Comparison of ENCODE assay signal across 28 cellular contexts in genomic region chr15:27592036-27592725, GRCh38.
DNase-seq lines count a peak whose midpoint lies in the region; ATAC-seq and TF ChIP-seq lines count a peak whose summit lies in the region.
"Had no signal": no experiment of that assay in that cellular context is flagged by ENCODE, and none has a peak within 500 bp of the region (broad histone marks: within the 10 kb centered on the region; RNA-seq: fewer than 3 reads in every experiment).

No MANE protein-coding gene starts in this region.

- no peak for ATAC-seq in GM18519 (IDR thresholded peaks at IDR 0.05; ENCODE audit: low FRiP score, unreplicated experiment)
- no peak for ATAC-seq in gastroesophageal sphincter
- ATAC-seq: activated naive CD8-positive, alpha-beta T cell treated with anti-CD3 and anti-CD28 coated beads, Interleukin-2, amount 50 U/mL, for 24 hours; foreskin keratinocyte; left ventricle myocardium superior; natural killer cell; pancreas; stimulated activated memory B cell treated with anti-CD40 and anti-IgM and Interleukin-4, amounts not matched to agents 10 μg/mL and 1 μg/mL and 100 μg/mL, for 72 hours had no signal

- H3K36me3 ChIP-seq in gastroesophageal sphincter: no peaks in the 10 kb centered on the region
- H3K36me3 ChIP-seq in mesenchymal stem cell (ENCODE audit: control insufficient read depth in 1 of 2, insufficient read depth in 2 of 2, low read depth in 1 of 2, low read length in 2 of 2): no peaks in the 10 kb centered on the region
- H3K36me3 ChIP-seq: pancreas, spleen, vagina had no signal

- DNase-seq in HT1080 (ENCODE audit: low read depth) (peak; percentile 11), endothelial cell (ENCODE audit: low spot score) (peak; percentile 11), non-pigmented ciliary epithelial cell (ENCODE audit: low read depth) (peak; percentile 1), mesenchymal stem cell (no peak)
- DNase-seq: activated B cell treated with CpG ODN at 0.5 μM for 24 hours; activated CD4-positive, alpha-beta T cell treated with anti-CD3 and anti-CD28 coated beads, Interleukin-2, amount 50 U/mL, for 4 hours; activated effector memory CD4-positive, alpha-beta T cell treated with anti-CD3 and anti-CD28 coated beads, Interleukin-2, amount 50 U/mL, for 16 hours; activated naive CD8-positive, alpha-beta T cell treated with anti-CD3 and anti-CD28 coated beads, Interleukin-2, amount 50 U/mL, for 24 hours; erythroblast; foreskin keratinocyte; left ventricle myocardium superior; natural killer cell; NCI-H1092; NCI-H2081; NCI-H345; NCI-H82; pancreas; SHP77; spleen; stimulated activated CD4-positive, alpha-beta T cell treated with anti-CD3 and anti-CD28 coated beads, Interleukin-2, amount 100 ng/mL, for 48 hours; SW 1271; T1000 had no signal

- no peaks in the 10 kb centered on the region for H3K79me1 ChIP-seq in mesenchymal stem cell (replicated peaks; ENCODE audit: low read length, poor library complexity, severe bottlenecking)

- no peak overlapping the region for H3K27ac ChIP-seq in gastroesophageal sphincter
- no peak overlapping the region for H3K27ac ChIP-seq in mesenchymal stem cell (ENCODE audit: low read length, poor library complexity, severe bottlenecking)
- H3K27ac ChIP-seq: foreskin keratinocyte, pancreas, spleen, vagina had no signal

- WGBS in gastroesophageal sphincter (ENCODE audit: low coverage in 1 of 2), 2 donors: 42 to 62% methylated on average over 3 of the region's 3 CpGs
- WGBS in mesenchymal stem cell: 47% methylated on average over 3 of the region's 3 CpGs

- no peaks in the 10 kb centered on the region for H3K4me1 ChIP-seq in gastroesophageal sphincter
- no peaks in the 10 kb centered on the region for H3K4me1 ChIP-seq in mesenchymal stem cell (ENCODE audit: control insufficient read depth, insufficient read depth, low read depth, low read length)
- H3K4me1 ChIP-seq: foreskin keratinocyte, pancreas, spleen, vagina had no signal

- no peaks in the 10 kb centered on the region for H3K36me3 Mint-ChIP-seq in endothelial cell (ENCODE audit: low read depth, unreplicated experiment)
- H3K36me3 Mint-ChIP-seq: brain; natural killer cell; stimulated activated memory B cell treated with anti-CD40 and anti-IgM and Interleukin-4, amounts not matched to agents 10 μg/mL and 1 μg/mL and 100 μg/mL, for 72 hours had no signal

- no peak overlapping the region for H2AFZ ChIP-seq in mesenchymal stem cell (ENCODE audit: low read depth, low read length)

- H2BK12ac ChIP-seq in mesenchymal stem cell (ENCODE audit: low read length in 2 of 2): no peak overlapping the region

- H2BK5ac ChIP-seq in mesenchymal stem cell (ENCODE audit: low read depth, low read length, poor library complexity, severe bottlenecking): no peak overlapping the region

- TF ChIP-seq EP300 in gastroesophageal sphincter (IDR thresholded peaks at IDR 0.05): no peak

- TF ChIP-seq CTCF in endothelial cell (IDR thresholded peaks at IDR 0.05; ENCODE audit: unreplicated experiment): no peak
- no peak for TF ChIP-seq CTCF in gastroesophageal sphincter (IDR thresholded peaks at IDR 0.05)

- no peak overlapping the region for H3K4me3 Mint-ChIP-seq in endothelial cell (ENCODE audit: unreplicated experiment)
- H3K4me3 Mint-ChIP-seq: activated B cell treated with CpG ODN at 0.5 μM for 24 hours; activated naive CD8-positive, alpha-beta T cell treated with anti-CD3 and anti-CD28 coated beads, Interleukin-2, amount 50 U/mL, for 24 hours; brain; natural killer cell; stimulated activated memory B cell treated with anti-CD40 and anti-IgM and Interleukin-4, amounts not matched to agents 10 μg/mL and 1 μg/mL and 100 μg/mL, for 72 hours had no signal

- H3K4me3 ChIP-seq in gastroesophageal sphincter: no peak overlapping the region
- H3K4me3 ChIP-seq in mesenchymal stem cell (ENCODE audit: insufficient read depth in 1 of 2, low read depth in 1 of 2, low read length in 2 of 2): no peak overlapping the region
- H3K4me3 ChIP-seq: pancreas, spleen, vagina had no signal

- no peak overlapping the region for H3K23ac ChIP-seq in mesenchymal stem cell (ENCODE audit: low read length in 2 of 2)

- no peak for TF ChIP-seq POLR2A in gastroesophageal sphincter (IDR thresholded peaks at IDR 0.05)

- H3K9ac ChIP-seq in mesenchymal stem cell (ENCODE audit: low read length): no peak overlapping the region

- no peak overlapping the region for H3K14ac ChIP-seq in mesenchymal stem cell (ENCODE audit: low read length in 2 of 2)

- no peak overlapping the region for H2BK15ac ChIP-seq in mesenchymal stem cell (ENCODE audit: low read depth, poor library complexity, severe bottlenecking)

- H3K9me3 ChIP-seq in gastroesophageal sphincter (peaks cover 0 to 6% (median 0%) of the 10 kb centered on the region in 3 donors), mesenchymal stem cell (ENCODE audit: control insufficient read depth, low read length) (peaks cover 7% of the 10 kb centered on the region)
- H3K9me3 ChIP-seq: pancreas, vagina had no signal

- H2BK120ac ChIP-seq in mesenchymal stem cell (ENCODE audit: low read depth, low read length): no peak overlapping the region

- H3K9me3 Mint-ChIP-seq in endothelial cell (ENCODE audit: unreplicated experiment): no peaks in the 10 kb centered on the region

- no peaks in the 10 kb centered on the region for H3K4me1 Mint-ChIP-seq in endothelial cell (ENCODE audit: unreplicated experiment)
- H3K4me1 Mint-ChIP-seq: activated B cell treated with CpG ODN at 0.5 μM for 24 hours; activated naive CD8-positive, alpha-beta T cell treated with anti-CD3 and anti-CD28 coated beads, Interleukin-2, amount 50 U/mL, for 24 hours; natural killer cell; stimulated activated memory B cell treated with anti-CD40 and anti-IgM and Interleukin-4, amounts not matched to agents 10 μg/mL and 1 μg/mL and 100 μg/mL, for 72 hours had no signal

- no peak overlapping the region for H3K4me2 ChIP-seq in mesenchymal stem cell (ENCODE audit: low read length, poor library complexity, severe bottlenecking)

- peaks cover 2% of the 10 kb centered on the region for H3K27me3 Mint-ChIP-seq in endothelial cell (ENCODE audit: unreplicated experiment)
- H3K27me3 Mint-ChIP-seq: activated B cell treated with CpG ODN at 0.5 μM for 24 hours; activated naive CD8-positive, alpha-beta T cell treated with anti-CD3 and anti-CD28 coated beads, Interleukin-2, amount 50 U/mL, for 24 hours; stimulated activated memory B cell treated with anti-CD40 and anti-IgM and Interleukin-4, amounts not matched to agents 10 μg/mL and 1 μg/mL and 100 μg/mL, for 72 hours had no signal

- H2AK5ac ChIP-seq in mesenchymal stem cell (ENCODE audit: low read length, severe bottlenecking): no peak overlapping the region

- H3K27ac Mint-ChIP-seq in endothelial cell (ENCODE audit: unreplicated experiment): no peak overlapping the region
- H3K27ac Mint-ChIP-seq: activated B cell treated with CpG ODN at 0.5 μM for 24 hours; activated naive CD8-positive, alpha-beta T cell treated with anti-CD3 and anti-CD28 coated beads, Interleukin-2, amount 50 U/mL, for 24 hours; natural killer cell; stimulated activated memory B cell treated with anti-CD40 and anti-IgM and Interleukin-4, amounts not matched to agents 10 μg/mL and 1 μg/mL and 100 μg/mL, for 72 hours had no signal

- no peak overlapping the region for H4K91ac ChIP-seq in mesenchymal stem cell (ENCODE audit: low read length)

- no peak overlapping the region for H3K18ac ChIP-seq in mesenchymal stem cell (ENCODE audit: low read depth in 1 of 2, low read length in 2 of 2)

- no peak overlapping the region for H4K8ac ChIP-seq in mesenchymal stem cell (ENCODE audit: low read length)

- H3K27me3 ChIP-seq in gastroesophageal sphincter (peaks cover 31% of the 10 kb centered on the region), mesenchymal stem cell (ENCODE audit: control insufficient read depth in 1 of 2, insufficient read depth in 1 of 2, low read length in 2 of 2) (no peaks in the 10 kb centered on the region)
- H3K27me3 ChIP-seq: foreskin keratinocyte, pancreas, spleen, vagina had no signal

- H3K4ac ChIP-seq in mesenchymal stem cell (ENCODE audit: low read depth in 1 of 2, low read length in 2 of 2): no peak overlapping the region

TF ChIP-seq in PFSK-1, 5 proteins besides CTCF, POLR2A, EP300 and RAD21:
- TF ChIP-seq, protein P1, sequence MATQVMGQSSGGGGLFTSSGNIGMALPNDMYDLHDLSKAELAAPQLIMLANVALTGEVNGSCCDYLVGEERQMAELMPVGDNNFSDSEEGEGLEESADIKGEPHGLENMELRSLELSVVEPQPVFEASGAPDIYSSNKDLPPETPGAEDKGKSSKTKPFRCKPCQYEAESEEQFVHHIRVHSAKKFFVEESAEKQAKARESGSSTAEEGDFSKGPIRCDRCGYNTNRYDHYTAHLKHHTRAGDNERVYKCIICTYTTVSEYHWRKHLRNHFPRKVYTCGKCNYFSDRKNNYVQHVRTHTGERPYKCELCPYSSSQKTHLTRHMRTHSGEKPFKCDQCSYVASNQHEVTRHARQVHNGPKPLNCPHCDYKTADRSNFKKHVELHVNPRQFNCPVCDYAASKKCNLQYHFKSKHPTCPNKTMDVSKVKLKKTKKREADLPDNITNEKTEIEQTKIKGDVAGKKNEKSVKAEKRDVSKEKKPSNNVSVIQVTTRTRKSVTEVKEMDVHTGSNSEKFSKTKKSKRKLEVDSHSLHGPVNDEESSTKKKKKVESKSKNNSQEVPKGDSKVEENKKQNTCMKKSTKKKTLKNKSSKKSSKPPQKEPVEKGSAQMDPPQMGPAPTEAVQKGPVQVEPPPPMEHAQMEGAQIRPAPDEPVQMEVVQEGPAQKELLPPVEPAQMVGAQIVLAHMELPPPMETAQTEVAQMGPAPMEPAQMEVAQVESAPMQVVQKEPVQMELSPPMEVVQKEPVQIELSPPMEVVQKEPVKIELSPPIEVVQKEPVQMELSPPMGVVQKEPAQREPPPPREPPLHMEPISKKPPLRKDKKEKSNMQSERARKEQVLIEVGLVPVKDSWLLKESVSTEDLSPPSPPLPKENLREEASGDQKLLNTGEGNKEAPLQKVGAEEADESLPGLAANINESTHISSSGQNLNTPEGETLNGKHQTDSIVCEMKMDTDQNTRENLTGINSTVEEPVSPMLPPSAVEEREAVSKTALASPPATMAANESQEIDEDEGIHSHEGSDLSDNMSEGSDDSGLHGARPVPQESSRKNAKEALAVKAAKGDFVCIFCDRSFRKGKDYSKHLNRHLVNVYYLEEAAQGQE (IDR thresholded peaks at IDR 0.05; ENCODE audit: insufficient read depth in 1 of 2, low read depth in 2 of 2, low read length in 2 of 2): peak; percentile 73 to 93
- TF ChIP-seq FOXP2 (optimal IDR thresholded peaks at IDR 0.05; ENCODE audit: borderline replicate concordance, extremely low read depth, extremely low read length, insufficient read depth): no peak
- no peak for TF ChIP-seq POLR2AphosphoS5 (IDR thresholded peaks at IDR 0.05; ENCODE audit: low read depth, low read length)
- no peak for TF ChIP-seq SIN3A (IDR thresholded peaks at IDR 0.05; ENCODE audit: borderline replicate concordance, insufficient read depth, low read length)
- TF ChIP-seq TAF1 (IDR thresholded peaks at IDR 0.05; ENCODE audit: borderline replicate concordance, insufficient read depth, low read length): no peak
